1 cellular context compared by ENCODE assay signal in the genomic region with DNA sequence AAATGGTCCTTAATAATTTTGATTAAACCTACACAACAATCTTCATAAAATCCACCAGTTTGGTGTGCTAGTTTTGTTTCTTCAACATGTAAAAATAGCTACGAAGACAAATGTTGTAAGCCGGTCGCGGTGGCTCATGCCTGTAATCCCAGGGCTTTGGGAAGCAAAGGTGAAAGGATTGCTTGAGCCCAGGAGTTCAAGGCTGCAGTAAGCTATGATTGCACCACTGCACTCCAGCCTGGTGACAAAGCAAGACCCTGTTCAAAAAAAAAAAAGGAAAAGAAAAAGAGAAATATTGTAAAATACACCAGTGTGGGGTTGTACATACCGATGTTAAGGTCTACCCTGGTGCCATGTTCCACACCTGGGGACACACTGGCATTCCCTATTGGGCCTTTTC.
TF ChIP-seq lines count a peak whose summit lies in the region.

No MANE protein-coding gene starts in this region.

TF ChIP-seq in HepG2, 621 proteins besides CTCF, POLR2A, EP300 and RAD21 (continued from another document):
- TF ChIP-seq IKZF4 (CRISPR knock-in tag; IDR thresholded peaks at IDR 0.05; ENCODE audit: borderline replicate concordance, low read depth, not compliant biosample characterization): no peak
- TF ChIP-seq, protein P1, sequence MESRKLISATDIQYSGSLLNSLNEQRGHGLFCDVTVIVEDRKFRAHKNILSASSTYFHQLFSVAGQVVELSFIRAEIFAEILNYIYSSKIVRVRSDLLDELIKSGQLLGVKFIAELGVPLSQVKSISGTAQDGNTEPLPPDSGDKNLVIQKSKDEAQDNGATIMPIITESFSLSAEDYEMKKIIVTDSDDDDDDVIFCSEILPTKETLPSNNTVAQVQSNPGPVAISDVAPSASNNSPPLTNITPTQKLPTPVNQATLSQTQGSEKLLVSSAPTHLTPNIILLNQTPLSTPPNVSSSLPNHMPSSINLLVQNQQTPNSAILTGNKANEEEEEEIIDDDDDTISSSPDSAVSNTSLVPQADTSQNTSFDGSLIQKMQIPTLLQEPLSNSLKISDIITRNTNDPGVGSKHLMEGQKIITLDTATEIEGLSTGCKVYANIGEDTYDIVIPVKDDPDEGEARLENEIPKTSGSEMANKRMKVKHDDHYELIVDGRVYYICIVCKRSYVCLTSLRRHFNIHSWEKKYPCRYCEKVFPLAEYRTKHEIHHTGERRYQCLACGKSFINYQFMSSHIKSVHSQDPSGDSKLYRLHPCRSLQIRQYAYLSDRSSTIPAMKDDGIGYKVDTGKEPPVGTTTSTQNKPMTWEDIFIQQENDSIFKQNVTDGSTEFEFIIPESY (CRISPR knock-in tag; IDR thresholded peaks at IDR 0.05): 0 out of 2 replicates have a peak, but pooled peaks have one; percentile 38
- TF ChIP-seq TAF1 (CRISPR knock-in tag; IDR thresholded peaks at IDR 0.05): no peak
- TF ChIP-seq SP2 (CRISPR knock-in tag; IDR thresholded peaks at IDR 0.05): no peak
- TF ChIP-seq NAIF1 (CRISPR knock-in tag; IDR thresholded peaks at IDR 0.05; ENCODE audit: borderline replicate concordance): no peak
- TF ChIP-seq, protein P2, sequence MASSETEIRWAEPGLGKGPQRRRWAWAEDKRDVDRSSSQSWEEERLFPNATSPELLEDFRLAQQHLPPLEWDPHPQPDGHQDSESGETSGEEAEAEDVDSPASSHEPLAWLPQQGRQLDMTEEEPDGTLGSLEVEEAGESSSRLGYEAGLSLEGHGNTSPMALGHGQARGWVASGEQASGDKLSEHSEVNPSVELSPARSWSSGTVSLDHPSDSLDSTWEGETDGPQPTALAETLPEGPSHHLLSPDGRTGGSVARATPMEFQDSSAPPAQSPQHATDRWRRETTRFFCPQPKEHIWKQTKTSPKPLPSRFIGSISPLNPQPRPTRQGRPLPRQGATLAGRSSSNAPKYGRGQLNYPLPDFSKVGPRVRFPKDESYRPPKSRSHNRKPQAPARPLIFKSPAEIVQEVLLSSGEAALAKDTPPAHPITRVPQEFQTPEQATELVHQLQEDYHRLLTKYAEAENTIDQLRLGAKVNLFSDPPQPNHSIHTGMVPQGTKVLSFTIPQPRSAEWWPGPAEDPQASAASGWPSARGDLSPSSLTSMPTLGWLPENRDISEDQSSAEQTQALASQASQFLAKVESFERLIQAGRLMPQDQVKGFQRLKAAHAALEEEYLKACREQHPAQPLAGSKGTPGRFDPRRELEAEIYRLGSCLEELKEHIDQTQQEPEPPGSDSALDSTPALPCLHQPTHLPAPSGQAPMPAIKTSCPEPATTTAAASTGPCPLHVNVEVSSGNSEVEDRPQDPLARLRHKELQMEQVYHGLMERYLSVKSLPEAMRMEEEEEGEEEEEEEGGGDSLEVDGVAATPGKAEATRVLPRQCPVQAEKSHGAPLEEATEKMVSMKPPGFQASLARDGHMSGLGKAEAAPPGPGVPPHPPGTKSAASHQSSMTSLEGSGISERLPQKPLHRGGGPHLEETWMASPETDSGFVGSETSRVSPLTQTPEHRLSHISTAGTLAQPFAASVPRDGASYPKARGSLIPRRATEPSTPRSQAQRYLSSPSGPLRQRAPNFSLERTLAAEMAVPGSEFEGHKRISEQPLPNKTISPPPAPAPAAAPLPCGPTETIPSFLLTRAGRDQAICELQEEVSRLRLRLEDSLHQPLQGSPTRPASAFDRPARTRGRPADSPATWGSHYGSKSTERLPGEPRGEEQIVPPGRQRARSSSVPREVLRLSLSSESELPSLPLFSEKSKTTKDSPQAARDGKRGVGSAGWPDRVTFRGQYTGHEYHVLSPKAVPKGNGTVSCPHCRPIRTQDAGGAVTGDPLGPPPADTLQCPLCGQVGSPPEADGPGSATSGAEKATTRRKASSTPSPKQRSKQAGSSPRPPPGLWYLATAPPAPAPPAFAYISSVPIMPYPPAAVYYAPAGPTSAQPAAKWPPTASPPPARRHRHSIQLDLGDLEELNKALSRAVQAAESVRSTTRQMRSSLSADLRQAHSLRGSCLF (CRISPR knock-in tag; IDR thresholded peaks at IDR 0.05; ENCODE audit: borderline replicate concordance): no peak
- TF ChIP-seq ZNF615 (CRISPR knock-in tag; IDR thresholded peaks at IDR 0.05; ENCODE audit: borderline replicate concordance): no peak
- TF ChIP-seq, protein P3, sequence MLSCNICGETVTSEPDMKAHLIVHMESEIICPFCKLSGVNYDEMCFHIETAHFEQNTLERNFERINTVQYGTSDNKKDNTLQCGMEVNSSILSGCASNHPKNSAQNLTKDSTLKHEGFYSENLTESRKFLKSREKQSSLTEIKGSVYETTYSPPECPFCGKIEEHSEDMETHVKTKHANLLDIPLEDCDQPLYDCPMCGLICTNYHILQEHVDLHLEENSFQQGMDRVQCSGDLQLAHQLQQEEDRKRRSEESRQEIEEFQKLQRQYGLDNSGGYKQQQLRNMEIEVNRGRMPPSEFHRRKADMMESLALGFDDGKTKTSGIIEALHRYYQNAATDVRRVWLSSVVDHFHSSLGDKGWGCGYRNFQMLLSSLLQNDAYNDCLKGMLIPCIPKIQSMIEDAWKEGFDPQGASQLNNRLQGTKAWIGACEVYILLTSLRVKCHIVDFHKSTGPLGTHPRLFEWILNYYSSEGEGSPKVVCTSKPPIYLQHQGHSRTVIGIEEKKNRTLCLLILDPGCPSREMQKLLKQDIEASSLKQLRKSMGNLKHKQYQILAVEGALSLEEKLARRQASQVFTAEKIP (CRISPR knock-in tag; IDR thresholded peaks at IDR 0.05; ENCODE audit: borderline replicate concordance): no peak
- TF ChIP-seq, protein P4, sequence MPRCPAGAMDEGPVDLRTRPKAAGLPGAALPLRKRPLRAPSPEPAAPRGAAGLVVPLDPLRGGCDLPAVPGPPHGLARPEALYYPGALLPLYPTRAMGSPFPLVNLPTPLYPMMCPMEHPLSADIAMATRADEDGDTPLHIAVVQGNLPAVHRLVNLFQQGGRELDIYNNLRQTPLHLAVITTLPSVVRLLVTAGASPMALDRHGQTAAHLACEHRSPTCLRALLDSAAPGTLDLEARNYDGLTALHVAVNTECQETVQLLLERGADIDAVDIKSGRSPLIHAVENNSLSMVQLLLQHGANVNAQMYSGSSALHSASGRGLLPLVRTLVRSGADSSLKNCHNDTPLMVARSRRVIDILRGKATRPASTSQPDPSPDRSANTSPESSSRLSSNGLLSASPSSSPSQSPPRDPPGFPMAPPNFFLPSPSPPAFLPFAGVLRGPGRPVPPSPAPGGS (CRISPR knock-in tag; IDR thresholded peaks at IDR 0.05): no peak
- TF ChIP-seq, protein P5, sequence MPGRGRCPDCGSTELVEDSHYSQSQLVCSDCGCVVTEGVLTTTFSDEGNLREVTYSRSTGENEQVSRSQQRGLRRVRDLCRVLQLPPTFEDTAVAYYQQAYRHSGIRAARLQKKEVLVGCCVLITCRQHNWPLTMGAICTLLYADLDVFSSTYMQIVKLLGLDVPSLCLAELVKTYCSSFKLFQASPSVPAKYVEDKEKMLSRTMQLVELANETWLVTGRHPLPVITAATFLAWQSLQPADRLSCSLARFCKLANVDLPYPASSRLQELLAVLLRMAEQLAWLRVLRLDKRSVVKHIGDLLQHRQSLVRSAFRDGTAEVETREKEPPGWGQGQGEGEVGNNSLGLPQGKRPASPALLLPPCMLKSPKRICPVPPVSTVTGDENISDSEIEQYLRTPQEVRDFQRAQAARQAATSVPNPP (CRISPR knock-in tag; IDR thresholded peaks at IDR 0.05): no peak
- TF ChIP-seq ASH2L (IDR thresholded peaks at IDR 0.05; ENCODE audit: insufficient read length, low read depth, low read length): peak; percentile 37
- peak; percentile 72; the same call in 1 of the 2 replicates for TF ChIP-seq RXRA (CRISPR knock-in tag; IDR thresholded peaks at IDR 0.05)
- TF ChIP-seq FOXA3 (CRISPR knock-in tag; IDR thresholded peaks at IDR 0.05): no peak
- no peak for TF ChIP-seq ZBTB7B (CRISPR knock-in tag; IDR thresholded peaks at IDR 0.05)
- TF ChIP-seq MXI1 (IDR thresholded peaks at IDR 0.05; ENCODE audit: borderline replicate concordance, low read depth, low read length): no peak
- TF ChIP-seq ETV5 (CRISPR knock-in tag; IDR thresholded peaks at IDR 0.05; ENCODE audit: borderline replicate concordance): no peak
- TF ChIP-seq MATR3 (CRISPR knock-in tag; IDR thresholded peaks at IDR 0.05): no peak
- TF ChIP-seq IKZF1 (IDR thresholded peaks at IDR 0.05): no peak
- TF ChIP-seq HNRNPH1 (optimal IDR thresholded peaks at IDR 0.05; ENCODE audit: low read depth, low read length): no peak
- TF ChIP-seq ZNF251 (CRISPR knock-in tag; IDR thresholded peaks at IDR 0.05): no peak
- no peak for TF ChIP-seq PTBP1 (IDR thresholded peaks at IDR 0.05; ENCODE audit: low read depth, low read length, poor library complexity, severe bottlenecking)
